Comparison of ENCODE assay signal across 19 cellular contexts in genomic region chr5:67880358-67880810, GRCh38.
DNase-seq lines count a peak whose midpoint lies in the region; ATAC-seq and TF ChIP-seq lines count a peak whose summit lies in the region.
"Had no signal": no experiment of that assay in that cellular context is flagged by ENCODE, and none has a peak within 500 bp of the region (broad histone marks: within the 10 kb centered on the region; RNA-seq: fewer than 3 reads in every experiment).

No MANE protein-coding gene starts in this region.

- ATAC-seq in heart left ventricle = no peak
- peak; percentile 15 for ATAC-seq in sciatic nerve
- ATAC-seq in GM19397 (IDR thresholded peaks at IDR 0.05; ENCODE audit: unreplicated experiment) = no peak
- ATAC-seq: GM12878 had no signal

- H3K4me1 ChIP-seq in left ventricle myocardium inferior (peaks cover 3% of the 10 kb centered on the region), heart left ventricle (peaks cover 0 to 5% (median 0%) of the 10 kb centered on the region in 12 donors), colonic mucosa (no peaks in the 10 kb centered on the region)
- H3K4me1 ChIP-seq: BE2C, HAP-1 had no signal

- WGBS in heart left ventricle, 4 donors = 86 to 98% (median 91%) methylated on average over 2 of the region's 2 CpGs

- no peak overlapping the region for H3K9ac ChIP-seq in colonic mucosa (ENCODE audit: low read depth in 2 of 2, low read length in 2 of 2)
- H3K9ac ChIP-seq: SK-N-SH had no signal

- H3K36me3 ChIP-seq in left ventricle myocardium inferior (no peaks in the 10 kb centered on the region), heart left ventricle (no peaks in the 10 kb centered on the region), colonic mucosa (no peaks in the 10 kb centered on the region)
- H3K36me3 ChIP-seq: BE2C, HAP-1 had no signal

- intact Hi-C loops in left ventricle myocardium inferior (cut with micrococcal nuclease) (no loop called here), heart left ventricle (cut with DNase I) (no loop called here), colonic mucosa (cut with DNase I) (no loop called here), sciatic nerve (cut with DNase I) (no loop called here)

- H3K27ac ChIP-seq in left ventricle myocardium inferior (replicated peaks) = peak overlapping the region; percentile 64
- no peak overlapping the region for H3K27ac ChIP-seq in heart left ventricle
- no peak overlapping the region for H3K27ac ChIP-seq in colonic mucosa

- no peak overlapping the region for H3K4me3 ChIP-seq in left ventricle myocardium inferior
- no peak overlapping the region for H3K4me3 ChIP-seq in heart left ventricle
- no peak overlapping the region for H3K4me3 ChIP-seq in colonic mucosa
- H3K4me3 ChIP-seq: GM12878, HAP-1 had no signal

- no peak for DNase-seq in left ventricle myocardium inferior
- DNase-seq in heart left ventricle = no peak
- peak; percentile 74 for DNase-seq in colonic mucosa
- DNase-seq in sciatic nerve (ENCODE audit: low spot score) = no peak
- DNase-seq in DMS153 treated with DMSO at 0.1 percent for 48 hours (lab: John Stamatoyannopoulos, UW; ENCODE audit: unreplicated experiment) = no peak
- no peak for DNase-seq in erythroblast (lab: John Stamatoyannopoulos, UW)
- no peak for DNase-seq in NCI-H82 (lab: John Stamatoyannopoulos, UW)
- DNase-seq: 8988T; BE2C; CD4-positive, alpha-beta memory T cell; DND-41; GDM1; NCI-H2081 treated with DMSO at 0.1 percent for 48 hours; NCI-H510A treated with DMSO at 0.1 percent for 48 hours; SHP77; SK-N-SH had no signal

- TF ChIP-seq POLR2A in heart left ventricle (IDR thresholded peaks at IDR 0.05) (no peak), erythroblast (IDR thresholded peaks at IDR 0.05; ENCODE audit: low read length) (no peak)

- H3K9me3 ChIP-seq in left ventricle myocardium inferior (replicated peaks) = no peaks in the 10 kb centered on the region
- H3K9me3 ChIP-seq in heart left ventricle = no peaks in the 10 kb centered on the region
- no peaks in the 10 kb centered on the region for H3K9me3 ChIP-seq in colonic mucosa
- H3K9me3 ChIP-seq: BE2C, HAP-1, SK-N-SH had no signal

- TF ChIP-seq CTCF in left ventricle myocardium inferior (IDR thresholded peaks at IDR 0.05; ENCODE audit: borderline replicate concordance) (no peak), heart left ventricle (IDR thresholded peaks at IDR 0.05) (no peak), colonic mucosa (IDR thresholded peaks at IDR 0.05) (no peak)

- H3K27me3 ChIP-seq in left ventricle myocardium inferior (ENCODE audit: low read depth) = no peaks in the 10 kb centered on the region
- H3K27me3 ChIP-seq in heart left ventricle = no peaks in the 10 kb centered on the region
- H3K27me3 ChIP-seq in colonic mucosa = no peaks in the 10 kb centered on the region
- H3K27me3 ChIP-seq: BE2C had no signal
